7 cellular contexts compared by ENCODE assay signal in the genomic region with DNA sequence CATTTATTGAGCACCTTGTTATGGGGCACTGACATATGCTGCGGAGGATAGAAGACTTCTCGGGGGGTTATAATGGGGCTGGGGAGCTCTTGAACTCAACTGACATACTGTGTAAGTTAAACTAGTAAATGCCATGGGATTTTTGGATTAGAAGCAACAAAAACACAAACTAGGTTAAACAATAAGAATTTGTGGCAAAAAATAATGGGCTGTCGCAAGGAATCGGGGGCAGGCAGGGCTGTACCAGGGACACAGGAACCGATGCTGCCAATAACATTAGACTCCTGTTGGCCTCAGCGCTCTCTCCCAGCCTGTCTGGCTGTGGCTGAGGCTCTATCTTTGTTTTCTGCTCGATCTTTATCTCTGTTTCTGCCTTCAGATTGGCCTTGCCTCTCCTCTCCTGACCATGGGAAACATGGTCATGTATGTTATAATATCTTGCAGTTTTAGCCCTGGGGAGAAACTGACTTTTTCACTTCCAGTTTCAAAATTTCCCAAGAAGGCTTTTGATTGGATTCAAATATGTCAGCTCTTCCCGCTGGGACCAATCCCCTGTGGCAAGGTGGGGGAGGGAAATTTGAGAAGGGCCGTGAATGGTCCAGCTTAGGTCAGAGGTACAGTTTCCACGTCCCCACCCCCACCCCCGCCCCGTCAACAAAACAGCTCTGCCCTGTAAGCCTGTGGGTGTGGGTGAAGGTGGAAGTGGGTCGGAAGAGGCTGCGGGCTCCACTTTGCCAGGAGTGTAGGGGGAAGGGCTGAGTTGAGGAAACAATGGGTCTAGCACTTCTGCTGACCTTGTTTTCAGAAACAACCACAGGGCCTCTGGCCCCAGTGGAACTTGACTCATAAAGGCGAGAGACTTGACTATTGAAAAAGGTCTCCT.
DNase-seq lines count a peak whose midpoint lies in the region; ATAC-seq and TF ChIP-seq lines count a peak whose summit lies in the region.

No MANE protein-coding gene starts in this region.

- H3K27me3 ChIP-seq in duodenal mucosa (ENCODE audit: control insufficient read depth in 1 of 2, insufficient read depth in 2 of 2, low read length in 2 of 2) = no peaks in the 10 kb centered on the region
- no peaks in the 10 kb centered on the region for H3K27me3 ChIP-seq in lung (ENCODE audit: control insufficient read depth, insufficient read depth)

- WGBS in lung, 2 donors = 8 to 10% methylated on average over 15 of the region's 15 CpGs

- DNase-seq in NCI-H2196 (lab: John Stamatoyannopoulos, UW; ENCODE audit: unreplicated experiment) (peak; percentile 96), lung (ENCODE audit: low spot score) (peak; percentile 73)
- DNase-seq in activated CD4-positive, alpha-beta T cell treated with anti-CD3 and anti-CD28 coated beads for 48 hours = peak; percentile 74
- peak; percentile 59 for DNase-seq in stimulated activated CD8-positive, alpha-beta memory T cell treated with anti-CD3 and anti-CD28 coated beads, Interleukin-4, amount 100 ng/mL, for 24 hours (ENCODE audit: low read depth)

- TF ChIP-seq CTCF in lung (IDR thresholded peaks at IDR 0.05; ENCODE audit: control extremely low read depth, extremely low read depth) = no peak

- H3K4me3 ChIP-seq in duodenal mucosa (ENCODE audit: low read depth in 1 of 2, low read length in 2 of 2) (peak overlapping the region; percentile 49 to 65), lung (no peak overlapping the region)

- peak overlapping the region; percentile 58 to 73 for H3K9ac ChIP-seq in duodenal mucosa (ENCODE audit: low read depth in 1 of 2, low read length in 2 of 2)

- H3K36me3 ChIP-seq in duodenal mucosa (ENCODE audit: control insufficient read depth in 1 of 2, insufficient read depth in 2 of 2, low read length in 2 of 2) = no peaks in the 10 kb centered on the region
- no peaks in the 10 kb centered on the region for H3K36me3 ChIP-seq in lung (ENCODE audit: control insufficient read depth in 2 of 2, insufficient read depth in 2 of 2, low read length in 2 of 2)

- ATAC-seq in GM18508 (IDR thresholded peaks at IDR 0.05; ENCODE audit: insufficient read depth, unreplicated experiment) = peak; percentile 46
- peak; percentile 39 for ATAC-seq in HG02852 (IDR thresholded peaks at IDR 0.05; ENCODE audit: unreplicated experiment)
- peak; percentile 45 for ATAC-seq in lung (ENCODE audit: insufficient read depth, low FRiP score)

- H3K9me3 ChIP-seq in duodenal mucosa (ENCODE audit: control insufficient read depth in 1 of 2, low read length in 2 of 2) (no peaks in the 10 kb centered on the region), lung (ENCODE audit: control insufficient read depth in 2 of 2, insufficient read depth in 1 of 2, low read length in 1 of 2) (no peaks in the 10 kb centered on the region)

- peaks cover 68 to 78% of the 10 kb centered on the region in 2 donors for H3K4me1 ChIP-seq in duodenal mucosa (ENCODE audit: control insufficient read depth in 1 of 2, insufficient read depth in 2 of 2, low read length in 2 of 2)
- H3K4me1 ChIP-seq in lung (ENCODE audit: control insufficient read depth in 2 of 2, insufficient read depth in 2 of 2, low read length in 2 of 2) = peaks cover 16 to 23% of the 10 kb centered on the region in 2 donors

- H3K27ac ChIP-seq in duodenal mucosa (ENCODE audit: low read depth, low read length) (peak overlapping the region; percentile 92), lung (ENCODE audit: low read depth in 1 of 2, low read length in 1 of 2) (peak overlapping the region; percentile 90 to 96)
